ENCODE assay signal across 10 cellular contexts in genomic region chr13:101523732-101524131, GRCh38.
DNase-seq lines count a peak whose midpoint lies in the region; ATAC-seq, FAIRE-seq and TF ChIP-seq lines count a peak whose summit lies in the region.
"Had no signal": no experiment of that assay in that cellular context is flagged by ENCODE, and none has a peak within 500 bp of the region (broad histone marks: within the 10 kb centered on the region; RNA-seq: fewer than 3 reads in every experiment).

No MANE protein-coding gene starts in this region.

- WGBS in heart left ventricle, 4 donors, result 29 to 49% (median 31%) methylated on average over 2 of the region's 2 CpGs
- WGBS in esophagus muscularis mucosa, result 36% methylated on average over 2 of the region's 2 CpGs

- H3K4me1 ChIP-seq in astrocyte (ENCODE audit: insufficient read depth, low read length) (no peaks in the 10 kb centered on the region), heart left ventricle (peaks cover 0 to 5% (median 0%) of the 10 kb centered on the region in 12 donors), esophagus muscularis mucosa (no peaks in the 10 kb centered on the region)

- no peak overlapping the region for H3K4me3 Mint-ChIP-seq in astrocyte (ENCODE audit: unreplicated experiment)
- H3K4me3 Mint-ChIP-seq: naive B cell had no signal

- H3K27ac ChIP-seq in astrocyte (ENCODE audit: low read depth, low read length), result no peak overlapping the region
- H3K27ac ChIP-seq in heart left ventricle, result no peak overlapping the region
- H3K27ac ChIP-seq in esophagus muscularis mucosa (replicated peaks in 1 of 4), result no peak overlapping the region

- FAIRE-seq in astrocyte (lab: Jason Lieb, UNC), result peak; percentile 78

- H3K79me2 ChIP-seq in astrocyte (ENCODE audit: insufficient read depth, low read length), result no peaks in the 10 kb centered on the region

- H3K9me3 Mint-ChIP-seq in astrocyte (ENCODE audit: unreplicated experiment), result no peaks in the 10 kb centered on the region

- H3K27me3 Mint-ChIP-seq in astrocyte (ENCODE audit: low read depth, unreplicated experiment), result no peaks in the 10 kb centered on the region

- no peaks in the 10 kb centered on the region for H3K9me3 ChIP-seq in astrocyte (ENCODE audit: insufficient read depth, low read depth, low read length)
- H3K9me3 ChIP-seq in heart left ventricle, result no peaks in the 10 kb centered on the region
- H3K9me3 ChIP-seq in esophagus muscularis mucosa, result no peaks in the 10 kb centered on the region

- DNase-seq in HK-2 (ENCODE audit: unreplicated experiment) (peak; percentile 0), astrocyte (ENCODE audit: low read depth) (peak; percentile 78), heart left ventricle (peak in 2 of 5 donors; percentile 22 to 37), stromal cell of bone marrow (ENCODE audit: low read depth) (peak; percentile 93), esophagus muscularis mucosa (ENCODE audit: extremely low spot score) (no peak), DMS 273 (lab: John Stamatoyannopoulos, UW; ENCODE audit: unreplicated experiment) (no peak), H7 (no peak)
- DNase-seq: naive B cell; stimulated activated CD4-positive, alpha-beta T cell treated with anti-CD3 and anti-CD28 coated beads, Interleukin-2, amount 100 ng/mL, for 24 hours; SW 1271 had no signal

- intact Hi-C loops in heart left ventricle (cut with DNase I), result no loop called here
- intact Hi-C loops in esophagus muscularis mucosa (cut with DNase I), result loop anchor here (10.0 kb wide), 1 partner anchor 171 kb away; no protein-coding TSS in a partner anchor

- H3K4me3 ChIP-seq in astrocyte (ENCODE audit: insufficient read depth, low read depth, low read length), result no peak overlapping the region
- no peak overlapping the region for H3K4me3 ChIP-seq in heart left ventricle
- no peak overlapping the region for H3K4me3 ChIP-seq in esophagus muscularis mucosa
- no peak overlapping the region for H3K4me3 ChIP-seq in H7 (ENCODE audit: insufficient read depth, low read depth, low read length)

- H3K27me3 ChIP-seq in astrocyte (ENCODE audit: insufficient read depth, low read length) (no peaks in the 10 kb centered on the region), heart left ventricle (no peaks in the 10 kb centered on the region), esophagus muscularis mucosa (no peaks in the 10 kb centered on the region), H7 (ENCODE audit: control insufficient read depth, insufficient read depth, low read length) (no peaks in the 10 kb centered on the region)

- H3K9ac ChIP-seq in astrocyte (ENCODE audit: low read length), result no peak overlapping the region

- TF ChIP-seq CTCF in astrocyte (IDR thresholded peaks at IDR 0.05; ENCODE audit: insufficient read depth, low read depth, low read length) (no peak), heart left ventricle (IDR thresholded peaks at IDR 0.05) (no peak), esophagus muscularis mucosa (IDR thresholded peaks at IDR 0.05) (no peak)

- TF ChIP-seq POLR2A in heart left ventricle (IDR thresholded peaks at IDR 0.05) (no peak), esophagus muscularis mucosa (IDR thresholded peaks at IDR 0.05; ENCODE audit: low read depth) (no peak)

- peak overlapping the region; percentile 20 for H3K4me2 ChIP-seq in astrocyte (ENCODE audit: low read length)

- no peak overlapping the region for H3K27ac Mint-ChIP-seq in astrocyte (ENCODE audit: unreplicated experiment)
- H3K27ac Mint-ChIP-seq: naive B cell had no signal

- no peaks in the 10 kb centered on the region for H4K20me1 ChIP-seq in astrocyte (ENCODE audit: insufficient read depth, low read length)

- no peak for TF ChIP-seq EP300 in esophagus muscularis mucosa (IDR thresholded peaks at IDR 0.05)

- no peak overlapping the region for H2AFZ ChIP-seq in astrocyte (ENCODE audit: low read depth, low read length)

- H3K36me3 Mint-ChIP-seq in astrocyte (ENCODE audit: low read depth, unreplicated experiment), result no peaks in the 10 kb centered on the region
- H3K36me3 Mint-ChIP-seq: naive B cell had no signal

- peaks cover 19% of the 10 kb centered on the region for H3K4me1 Mint-ChIP-seq in astrocyte (ENCODE audit: low read depth, unreplicated experiment)
- H3K4me1 Mint-ChIP-seq: naive B cell had no signal

- peak; percentile 60 to 97 (median 76) for ATAC-seq in heart left ventricle

- H3K36me3 ChIP-seq in astrocyte (ENCODE audit: insufficient read depth, low read length), result no peaks in the 10 kb centered on the region
- no peaks in the 10 kb centered on the region for H3K36me3 ChIP-seq in heart left ventricle
- no peaks in the 10 kb centered on the region for H3K36me3 ChIP-seq in esophagus muscularis mucosa
- H3K36me3 ChIP-seq in H7 (replicated peaks; ENCODE audit: control insufficient read depth, insufficient read depth, low read length), result no peaks in the 10 kb centered on the region

Comparison
In these comparisons a context has a peak if more than half of its experiments do, and no peak if none do; other contexts are left out.
1. DNase-seq: peak in HK-2 (single experiment), astrocyte (single experiment) and stromal cell of bone marrow (single experiment); none in esophagus muscularis mucosa (single experiment), DMS 273 (single experiment) and H7 (single experiment).